ENCODE assay signal across 9 cellular contexts in the genomic region with DNA sequence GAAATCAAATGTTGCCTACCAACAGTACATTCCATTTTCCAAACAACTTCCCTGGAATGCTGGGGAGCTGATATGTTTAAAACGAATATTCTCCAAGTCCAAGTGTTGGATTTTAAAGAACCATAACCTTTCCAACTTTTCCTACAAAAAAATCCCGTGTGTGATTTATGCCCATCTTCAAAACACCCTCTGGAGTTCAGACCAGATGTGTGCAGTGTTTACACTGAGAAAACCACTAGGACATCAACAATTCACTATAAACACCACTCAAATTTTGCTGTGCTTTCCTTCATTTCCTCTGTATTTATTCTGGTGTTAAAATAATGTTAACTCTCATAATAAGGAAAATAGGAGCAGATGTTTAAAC. TPM values are rescaled to one million over a fixed set of nuclear protein-coding genes. Genes with fewer than 3 reads are reported as not detected.
DNase-seq lines count a peak whose midpoint lies in the region; ATAC-seq and TF ChIP-seq lines count a peak whose summit lies in the region.
"Had no signal": no experiment of that assay in that cellular context is flagged by ENCODE, and none has a peak within 500 bp of the region (broad histone marks: within the 10 kb centered on the region; RNA-seq: fewer than 3 reads in every experiment).

No MANE protein-coding gene starts in this region.

- H3K27me3 Mint-ChIP-seq in CD14-positive monocyte (ENCODE audit: low read depth in 3 of 3): no peaks in the 10 kb centered on the region
- H3K27me3 Mint-ChIP-seq in dendritic cell treated with granulocyte-macrophage colony-stimulating factor and Interleukin-4, amounts not matched to agents 40 ng/mL and 50 ng/mL, for 4 days: no peaks in the 10 kb centered on the region
- H3K27me3 Mint-ChIP-seq in nephron progenitor cell (ENCODE audit: low read depth, poor library complexity): no peaks in the 10 kb centered on the region

- H3K36me3 Mint-ChIP-seq in CD14-positive monocyte (peaks cover 6 to 10% of the 10 kb centered on the region in 2 donors), nephron progenitor cell (ENCODE audit: low read depth) (peaks cover 3% of the 10 kb centered on the region)
- peaks cover 33% of the 10 kb centered on the region for H3K36me3 Mint-ChIP-seq in dendritic cell treated with granulocyte-macrophage colony-stimulating factor and Interleukin-4, amounts not matched to agents 40 ng/mL and 50 ng/mL, for 4 days (ENCODE audit: low read depth)

- 0 out of 2 replicates have a peak, but pooled peaks cover 3% of the 10 kb centered on the region for H3K36me3 ChIP-seq in Loucy (ENCODE audit: insufficient read depth, low read length)

- no peaks in the 10 kb centered on the region for H3K9me3 ChIP-seq in Loucy (ENCODE audit: insufficient read depth, low read depth, low read length)

- H3K27ac Mint-ChIP-seq in CD14-positive monocyte (peak overlapping the region; percentile 91 to 99 (median 97)), nephron progenitor cell (peak overlapping the region; percentile 100)
- peak overlapping the region; percentile 85 for H3K27ac Mint-ChIP-seq in dendritic cell treated with granulocyte-macrophage colony-stimulating factor and Interleukin-4, amounts not matched to agents 40 ng/mL and 50 ng/mL, for 4 days

- in situ Hi-C loops in GM13976 (cut with MboI; ENCODE audit: low sequenced_read_pairs, unreplicated experiment): no loop called here

- H3K9me2 ChIP-seq in Loucy (replicated peaks; ENCODE audit: low read depth, low read length): no peaks in the 10 kb centered on the region

- peak overlapping the region; percentile 97 for H3K9ac ChIP-seq in Loucy (ENCODE audit: low read depth, low read length, poor library complexity, severe bottlenecking)

- H3K79me2 ChIP-seq in Loucy (ENCODE audit: insufficient read depth, low read length): peaks cover 80% of the 10 kb centered on the region

- H3K4me2 ChIP-seq in Loucy (ENCODE audit: low read depth, low read length, poor library complexity, severe bottlenecking): peak overlapping the region; percentile 97

- H3K4me1 ChIP-seq in Loucy (ENCODE audit: insufficient read depth, low read length, poor library complexity, severe bottlenecking): peaks cover 45% of the 10 kb centered on the region

- H3K4me1 Mint-ChIP-seq in CD14-positive monocyte: peaks cover 49% of the 10 kb centered on the region
- H3K4me1 Mint-ChIP-seq in dendritic cell treated with granulocyte-macrophage colony-stimulating factor and Interleukin-4, amounts not matched to agents 40 ng/mL and 50 ng/mL, for 4 days (ENCODE audit: low read depth): peaks cover 50% of the 10 kb centered on the region
- H3K4me1 Mint-ChIP-seq in nephron progenitor cell: peaks cover 73% of the 10 kb centered on the region

- DNase-seq in CD14-positive monocyte (ENCODE audit: low spot score) (no peak), nephron progenitor cell (no peak), GM13976 (ENCODE audit: low spot score) (no peak), HuH-7.5 (ENCODE audit: low spot score) (no peak), NCI-H2171 (lab: John Stamatoyannopoulos, UW) (no peak)
- DNase-seq: activated CD4-positive, alpha-beta T cell treated with anti-CD3 and anti-CD28 coated beads, Interleukin-2, amount 50 U/mL, for 4 hours had no signal

- peaks cover 7% of the 10 kb centered on the region for H3K27me3 ChIP-seq in Loucy (ENCODE audit: insufficient read depth, low read length, poor library complexity, severe bottlenecking)

- ATAC-seq in GM18907 (IDR thresholded peaks at IDR 0.05; ENCODE audit: unreplicated experiment): no peak

- H3K4me3 Mint-ChIP-seq in CD14-positive monocyte (peak overlapping the region; percentile 99), nephron progenitor cell (peak overlapping the region; percentile 97)
- peak overlapping the region; percentile 97 for H3K4me3 Mint-ChIP-seq in dendritic cell treated with granulocyte-macrophage colony-stimulating factor and Interleukin-4, amounts not matched to agents 40 ng/mL and 50 ng/mL, for 4 days

- H3K9me3 Mint-ChIP-seq in CD14-positive monocyte: peaks cover 0 to 2% (median 0%) of the 10 kb centered on the region in 7 donors
- no peaks in the 10 kb centered on the region for H3K9me3 Mint-ChIP-seq in dendritic cell treated with granulocyte-macrophage colony-stimulating factor and Interleukin-4, amounts not matched to agents 40 ng/mL and 50 ng/mL, for 4 days
- no peaks in the 10 kb centered on the region for H3K9me3 Mint-ChIP-seq in nephron progenitor cell

- peaks cover 59% of the 10 kb centered on the region for H4K20me1 ChIP-seq in Loucy (ENCODE audit: insufficient read depth, low read length, poor library complexity, severe bottlenecking)

- TF ChIP-seq CTCF in CD14-positive monocyte (IDR thresholded peaks at IDR 0.05): no peak
- no peak for TF ChIP-seq CTCF in Loucy (conservative IDR thresholded peaks at IDR 0.05; ENCODE audit: low read length)
- no peak for TF ChIP-seq CTCF in nephron progenitor cell (IDR thresholded peaks at IDR 0.05)
- no peak for TF ChIP-seq CTCF in GM13976 (IDR thresholded peaks at IDR 0.05; ENCODE audit: borderline replicate concordance, control extremely low read depth, extremely low read depth, insufficient read depth, missing control alignments)

- no peak overlapping the region for H2AFZ ChIP-seq in Loucy (ENCODE audit: low read length)

- H3K4me3 ChIP-seq in Loucy (ENCODE audit: low read length, poor library complexity, severe bottlenecking): peak overlapping the region; percentile 85

- peaks cover 5% of the 10 kb centered on the region; the same call in 1 of the 2 replicates for H3F3A ChIP-seq in Loucy (ENCODE audit: low read depth)

- intact Hi-C loops in CD14-positive monocyte (cut with micrococcal nuclease): no loop called here
- intact Hi-C loops in dendritic cell treated with granulocyte-macrophage colony-stimulating factor and Interleukin-4, amounts not matched to agents 40 ng/mL and 50 ng/mL, for 4 days (cut with micrococcal nuclease): no loop called here

RNA-seq across cellular contexts. Expression of a gene that starts 2.4 kb away (rescaled TPM):
- 10 to 100 TPM in 1 of 2 donors, 1 to 10 TPM in 1; 8.5 to 10.0 TPM for polyA plus RNA-seq in CD14-positive monocyte
